ENCODE assay signal across 18 cellular contexts in the genomic region with DNA sequence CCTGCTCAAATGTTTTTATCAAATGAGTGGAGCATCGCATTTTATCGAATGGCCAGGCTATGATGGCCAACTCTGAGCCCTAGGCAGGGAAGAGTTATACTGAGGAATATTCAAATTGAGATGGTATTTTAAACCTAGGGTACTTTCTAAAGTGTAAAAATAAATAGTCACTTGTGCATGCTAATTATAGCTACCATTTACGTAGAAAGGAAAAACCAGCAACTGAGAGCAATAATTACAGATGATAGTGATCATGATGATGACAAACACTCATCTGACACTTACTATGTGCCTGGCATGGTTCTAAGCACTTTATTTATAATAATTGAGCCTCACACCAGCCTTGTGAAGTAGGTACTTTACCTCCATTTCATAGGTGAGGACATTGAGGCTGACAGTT.
A peak's percentile ranks its signal among the peaks of the same experiment; 100 is the strongest.
DNase-seq lines count a peak whose midpoint lies in the region; ATAC-seq, FAIRE-seq and TF ChIP-seq lines count a peak whose summit lies in the region.
"Had no signal": no experiment of that assay in that cellular context is flagged by ENCODE, and none has a peak within 500 bp of the region (broad histone marks: within the 10 kb centered on the region; RNA-seq: fewer than 3 reads in every experiment).

No MANE protein-coding gene starts in this region.

- TF ChIP-seq EP300 in HepG2 (IDR thresholded peaks at IDR 0.05; ENCODE audit: low read depth in 2 of 2, low read length in 2 of 2), result no peak
- no peak for TF ChIP-seq EP300 in HepG2 (CRISPR knock-in tag; IDR thresholded peaks at IDR 0.05; ENCODE audit: borderline replicate concordance)

- no peaks in the 10 kb centered on the region for H3K9me3 Mint-ChIP-seq in glutamatergic neuron (ENCODE audit: unreplicated experiment)
- H3K9me3 Mint-ChIP-seq in naive B cell, result peaks cover 2 to 14% (median 5%) of the 10 kb centered on the region in 7 donors
- H3K9me3 Mint-ChIP-seq: GM23338, HFFc6 had no signal

- peaks cover 0 to 2% of the 10 kb centered on the region in 2 experiments; a peak in 2 of 5 replicates for H3K27me3 ChIP-seq in HepG2 (ENCODE audit: control insufficient read depth in 1 of 2, insufficient read depth in 2 of 2, low read length in 2 of 2)

- TF ChIP-seq POLR2A in HepG2 (IDR thresholded peaks at IDR 0.05; ENCODE audit: insufficient read depth in 1 of 2, low read depth in 2 of 2, low read length in 2 of 2), result no peak

- H3K27ac Mint-ChIP-seq in glutamatergic neuron (ENCODE audit: unreplicated experiment) (peak overlapping the region; percentile 71), naive B cell (peak overlapping the region in 5 of 6 donors; percentile 24 to 89 (median 80))
- H3K27ac Mint-ChIP-seq: CD4-positive, alpha-beta memory T cell; GM23338; HFFc6 had no signal

- POLR2A ChIA-PET in HEK293 (lab: Yijun Ruan, JAX) (no interaction called here), HepG2 (lab: Yijun Ruan, JAX) (no interaction called here)

- H3K36me3 ChIP-seq in HEK293 (ENCODE audit: control insufficient read depth in 2 of 2, insufficient read depth in 1 of 2, low read length in 2 of 2) (no peaks in the 10 kb centered on the region), HepG2 (replicated peaks in 1 of 2; ENCODE audit: control insufficient read depth in 1 of 2, insufficient read depth in 2 of 2, low read length in 2 of 2) (no peaks in the 10 kb centered on the region)

- peaks cover 3% of the 10 kb centered on the region for H3K27me3 Mint-ChIP-seq in glutamatergic neuron (ENCODE audit: unreplicated experiment)
- no peaks in the 10 kb centered on the region for H3K27me3 Mint-ChIP-seq in naive B cell
- H3K27me3 Mint-ChIP-seq: CD4-positive, alpha-beta memory T cell had no signal

- H4K20me1 ChIP-seq in HepG2 (ENCODE audit: insufficient read depth, low read length), result no peaks in the 10 kb centered on the region

- no peak for TF ChIP-seq CTCF in HEK293 (tag by site-specific recombination; IDR thresholded peaks at IDR 0.05)
- no peak for TF ChIP-seq CTCF in glutamatergic neuron (IDR thresholded peaks at IDR 0.05; ENCODE audit: partially characterized antibody, unreplicated experiment)
- no peak for TF ChIP-seq CTCF in HepG2 (CRISPR knock-in tag; IDR thresholded peaks at IDR 0.05)

- intact Hi-C loops in HepG2 (cut with micrococcal nuclease; ENCODE audit: unreplicated experiment), result no loop called here

- no peaks in the 10 kb centered on the region for H3K36me3 Mint-ChIP-seq in glutamatergic neuron (ENCODE audit: unreplicated experiment)
- peaks cover 10 to 17% of the 10 kb centered on the region in 2 donors for H3K36me3 Mint-ChIP-seq in naive B cell
- H3K36me3 Mint-ChIP-seq: CD4-positive, alpha-beta memory T cell had no signal

- ATAC-seq in naive B cell (ENCODE audit: low read depth in 2 of 2) (peak; percentile 57 to 63), HepG2 (no peak), HG02852 (IDR thresholded peaks at IDR 0.05; ENCODE audit: unreplicated experiment) (no peak)
- ATAC-seq: GM23338, K562 had no signal

- H3K4me1 ChIP-seq in HEK293 (ENCODE audit: control insufficient read depth, insufficient read depth, low read length), result 0 out of 2 replicates have a peak, but pooled peaks cover 2% of the 10 kb centered on the region
- no peaks in the 10 kb centered on the region for H3K4me1 ChIP-seq in HepG2 (ENCODE audit: insufficient read depth, low read length)

- CTCF ChIA-PET in HEK293 (lab: Yijun Ruan, JAX), result no interaction called here
- CTCF ChIA-PET in HepG2 (lab: Yijun Ruan, JAX; ENCODE audit: low intra/inter-chr PET ratio, low total read pairs), result no interaction called here

- no peak overlapping the region for H3K4me3 Mint-ChIP-seq in glutamatergic neuron (ENCODE audit: unreplicated experiment)
- H3K4me3 Mint-ChIP-seq in naive B cell, result peak overlapping the region in 4 of 8 donors; percentile 21 to 80 (median 55)
- H3K4me3 Mint-ChIP-seq: CD4-positive, alpha-beta memory T cell; GM23338; HFFc6 had no signal

- H3K4me3 ChIP-seq in HEK293 (ENCODE audit: low read depth, low read length) (no peak overlapping the region), HepG2 (replicated peaks in 1 of 3; ENCODE audit: insufficient read depth in 1 of 3, low read depth in 2 of 3, low read length in 3 of 3) (no peak overlapping the region)
- H3K4me3 ChIP-seq: GM23338, K562 had no signal

- in situ Hi-C loops in HepG2 (cut with HindIII; ENCODE audit: extremely low pct_ligation_motif_present, low pct_unique_long_range_greater_than_20kb), result no loop called here

- H3K27ac ChIP-seq in HEK293 (ENCODE audit: extremely low read depth, low read depth, low read length), result no peak overlapping the region
- H3K27ac ChIP-seq in HepG2 (ENCODE audit: extremely low read length, insufficient read depth, low read length), result no peak overlapping the region
- H3K27ac ChIP-seq: HL-60 had no signal

- H3K4me1 Mint-ChIP-seq in glutamatergic neuron (ENCODE audit: low read depth, unreplicated experiment) (peaks cover 14% of the 10 kb centered on the region), naive B cell (peaks cover 39 to 50% (median 48%) of the 10 kb centered on the region in 3 donors)
- H3K4me1 Mint-ChIP-seq: CD4-positive, alpha-beta memory T cell; GM23338 had no signal

- peak; percentile 77 for DNase-seq in NCI-H1436 treated with DMSO at 0.1 percent for 48 hours (lab: John Stamatoyannopoulos, UW)
- no peak for DNase-seq in glutamatergic neuron
- peak; percentile 25 for DNase-seq in naive B cell
- no peak for DNase-seq in HepG2 (ENCODE audit: low spot score)
- DNase-seq in dedifferentiated amniotic fluid mesenchymal stem cell (ENCODE audit: extremely low spot score), result no peak
- DNase-seq: CD4-positive, alpha-beta memory T cell; HFFc6; NCI-H1092; SIG-M5 had no signal

- TF ChIP-seq RAD21 in HepG2 (CRISPR knock-in tag; IDR thresholded peaks at IDR 0.05), result no peak

- FAIRE-seq in HepG2 (lab: Jason Lieb, UNC), result no peak
- FAIRE-seq: D721Med, G401.6, GM19239, K562, RCC 7860 had no signal

- H3K79me2 ChIP-seq in HepG2 (ENCODE audit: insufficient read depth, low read length), result no peaks in the 10 kb centered on the region

- H3K4me2 ChIP-seq in HepG2 (ENCODE audit: low read depth, low read length), result no peak overlapping the region
- H3K4me2 ChIP-seq: GM23338 had no signal

- no peak overlapping the region for H3K9ac ChIP-seq in HepG2 (ENCODE audit: insufficient read depth, low read depth, low read length)

- WGBS in HepG2 (ENCODE audit: low lambda C conversion rate), result 83% methylated on average over 3 of the region's 3 CpGs

- no TSS peak for BruUV-seq in HepG2 (replicated peaks; lab: Mats Ljungman, UMichigan)

- H2AFZ ChIP-seq in HepG2 (ENCODE audit: low read length), result no peak overlapping the region
- H2AFZ ChIP-seq: GM23338 had no signal

- no peaks in the 10 kb centered on the region for H3K9me3 ChIP-seq in HEK293 (ENCODE audit: control insufficient read depth, insufficient read depth, low read depth, low read length)
- H3K9me3 ChIP-seq in HepG2 (ENCODE audit: low read length), result no peaks in the 10 kb centered on the region

TF ChIP-seq in HEK293, 187 proteins besides CTCF, POLR2A, EP300 and RAD21:
- TF ChIP-seq ZNF335 (tag by site-specific recombination; conservative IDR thresholded peaks at IDR 0.05) (no peak), ZNF26 (tag by site-specific recombination; IDR thresholded peaks at IDR 0.05) (peak; percentile 61; the same call in 1 of the 2 replicates), ZNF223 (tag by site-specific recombination; IDR thresholded peaks at IDR 0.05) (no peak), ZNF555 (tag by site-specific recombination; conservative IDR thresholded peaks at IDR 0.05) (no peak), SP3 (tag by site-specific recombination; IDR thresholded peaks at IDR 0.05) (no peak)

TF ChIP-seq in HepG2, 621 proteins besides CTCF, POLR2A, EP300 and RAD21 (continues in another document):
- TF ChIP-seq ZNF34 (CRISPR knock-in tag; IDR thresholded peaks at IDR 0.05; ENCODE audit: borderline replicate concordance) (no peak), ZNF878 (CRISPR knock-in tag; IDR thresholded peaks at IDR 0.05) (no peak), ZNF121 (CRISPR knock-in tag; IDR thresholded peaks at IDR 0.05) (no peak)
- TF ChIP-seq, protein P1, sequence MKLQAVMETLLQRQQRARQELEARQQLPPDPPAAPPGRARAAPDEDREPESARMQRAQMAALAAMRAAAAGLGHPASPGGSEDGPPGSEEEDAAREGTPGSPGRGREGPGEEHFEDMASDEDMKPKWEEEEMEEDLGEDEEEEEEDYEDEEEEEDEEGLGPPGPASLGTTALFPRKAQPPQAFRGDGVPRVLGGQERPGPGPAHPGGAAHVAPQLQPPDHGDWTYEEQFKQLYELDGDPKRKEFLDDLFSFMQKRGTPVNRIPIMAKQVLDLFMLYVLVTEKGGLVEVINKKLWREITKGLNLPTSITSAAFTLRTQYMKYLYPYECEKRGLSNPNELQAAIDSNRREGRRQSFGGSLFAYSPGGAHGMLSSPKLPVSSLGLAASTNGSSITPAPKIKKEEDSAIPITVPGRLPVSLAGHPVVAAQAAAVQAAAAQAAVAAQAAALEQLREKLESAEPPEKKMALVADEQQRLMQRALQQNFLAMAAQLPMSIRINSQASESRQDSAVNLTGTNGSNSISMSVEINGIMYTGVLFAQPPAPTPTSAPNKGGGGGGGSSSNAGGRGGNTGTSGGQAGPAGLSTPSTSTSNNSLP (IDR thresholded peaks at IDR 0.05; ENCODE audit: low read depth, low read length), result no peak
- TF ChIP-seq, protein P2, sequence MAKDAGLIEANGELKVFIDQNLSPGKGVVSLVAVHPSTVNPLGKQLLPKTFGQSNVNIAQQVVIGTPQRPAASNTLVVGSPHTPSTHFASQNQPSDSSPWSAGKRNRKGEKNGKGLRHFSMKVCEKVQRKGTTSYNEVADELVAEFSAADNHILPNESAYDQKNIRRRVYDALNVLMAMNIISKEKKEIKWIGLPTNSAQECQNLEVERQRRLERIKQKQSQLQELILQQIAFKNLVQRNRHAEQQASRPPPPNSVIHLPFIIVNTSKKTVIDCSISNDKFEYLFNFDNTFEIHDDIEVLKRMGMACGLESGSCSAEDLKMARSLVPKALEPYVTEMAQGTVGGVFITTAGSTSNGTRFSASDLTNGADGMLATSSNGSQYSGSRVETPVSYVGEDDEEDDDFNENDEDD (CRISPR knock-in tag; IDR thresholded peaks at IDR 0.05; ENCODE audit: borderline replicate concordance), result no peak

Comparison
In these comparisons a context has a peak if more than half of its experiments do, and no peak if none do; other contexts are left out.
1. DNase-seq: peak in NCI-H1436 treated with DMSO at 0.1 percent for 48 hours (single experiment) and naive B cell (single experiment); none in glutamatergic neuron (single experiment), HepG2 (single experiment) and dedifferentiated amniotic fluid mesenchymal stem cell (single experiment).
2. ATAC-seq: peak in naive B cell (2 of 2); none in HepG2 (single experiment) and HG02852 (single experiment).